ENCODE assay signal across 31 cellular contexts in the genomic region with DNA sequence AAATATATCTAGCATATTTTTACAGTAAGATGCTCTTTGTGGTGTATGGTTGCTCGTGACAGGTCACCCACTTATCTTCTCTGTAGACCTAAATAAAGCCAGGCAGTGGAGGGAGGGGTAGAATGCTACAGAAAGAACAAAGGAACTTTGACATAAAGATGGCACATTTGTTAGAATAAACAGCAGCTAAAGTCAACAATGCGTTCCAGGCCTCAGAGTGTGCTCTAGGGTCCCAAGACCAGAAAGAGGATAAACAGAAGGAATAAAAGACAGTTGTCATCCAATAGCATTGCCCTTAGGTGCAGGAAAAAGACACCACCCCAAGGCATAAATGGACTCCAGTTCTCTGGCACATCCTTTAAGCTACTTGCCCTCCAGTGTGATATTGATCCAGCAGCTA.
"Had no signal": no experiment of that assay in that cellular context is flagged by ENCODE, and none has a peak within 500 bp of the region (broad histone marks: within the 10 kb centered on the region; RNA-seq: fewer than 3 reads in every experiment).

No MANE protein-coding gene starts in this region.

- H3K36me3 ChIP-seq: brain microvascular endothelial cell, Peyer's patch, SJSA1 had no signal

- H3K4me1 ChIP-seq: Peyer's patch, SJSA1 had no signal

- ATAC-seq: activated CD8-positive, alpha-beta T cell treated with anti-CD3 and anti-CD28 coated beads for 36 hours; activated T-cell treated with anti-CD3 and anti-CD28 coated beads, Interleukin-2, amount 50 U/mL, for 72 hours; activated T-helper 17 cell treated with anti-CD3 and anti-CD28 coated beads, Interleukin-2, amount 50 U/mL, for 72 hours; K562; PC-3 had no signal

- H3K9me3 ChIP-seq: Peyer's patch, SJSA1, SK-N-SH had no signal

- H3K27me3 ChIP-seq: brain microvascular endothelial cell, Peyer's patch, SJSA1 had no signal

- H3K27ac ChIP-seq: brain microvascular endothelial cell, Peyer's patch, SJSA1 had no signal

- DNase-seq: activated CD4-positive, alpha-beta T cell treated with anti-CD3 and anti-CD28 coated beads, Interleukin-2, amount 10 ng/mL, durations not matched to agents 24 days and 14 days; activated CD4-positive, alpha-beta T cell treated with anti-CD3 and anti-CD28 coated beads, Interleukin-2, amount 50 U/mL, for 4 hours; activated CD8-positive, alpha-beta T cell treated with anti-CD3 and anti-CD28 coated beads for 36 hours; activated effector memory CD4-positive, alpha-beta T cell treated with anti-CD3 and anti-CD28 coated beads, Interleukin-2, amount 50 U/mL, for 16 hours; activated naive CD4-positive, alpha-beta T cell; activated naive CD4-positive, alpha-beta T cell treated with anti-CD3 and anti-CD28 coated beads, Interleukin-2, amount 50 U/mL, for 16 hours; activated naive CD8-positive, alpha-beta T cell treated with anti-CD3 and anti-CD28 coated beads for 36 hours; activated T-cell treated with anti-CD3 and anti-CD28 coated beads, Interleukin-2, amount 50 U/mL, for 1 hour; activated T-cell treated with anti-CD3 and anti-CD28 coated beads, Interleukin-2, amount 50 U/mL, for 72 hours; amniotic stem cell; aorta; brain microvascular endothelial cell; central memory CD4-positive, alpha-beta T cell; NCI-H1092 treated with DMSO at 0.1 percent for 48 hours; NCI-H1417; NCI-H146; NCI-H187; NCI-H2029 treated with DMSO at 0.1 percent for 48 hours; NCI-H2107; NCI-H446 treated with DMSO at 0.1 percent for 48 hours; NCI-H69; NK-92 treated with Interleukin-12 subunit alpha and Interleukin-12 subunit beta, amount 100 ng/mL, for 24 hours; PC-3; Peyer's patch; RPMI8226; SHP77 treated with DMSO at 0.1 percent for 48 hours; SK-N-SH had no signal

- FAIRE-seq: K562, TTC549 had no signal

- H3K9ac ChIP-seq: SK-N-SH had no signal

- H3K4me2 ChIP-seq: SK-N-SH had no signal

- H3K4me3 ChIP-seq: K562, Peyer's patch, SJSA1 had no signal
